Comparison of ENCODE assay signal across 2 cellular contexts in the genomic region with DNA sequence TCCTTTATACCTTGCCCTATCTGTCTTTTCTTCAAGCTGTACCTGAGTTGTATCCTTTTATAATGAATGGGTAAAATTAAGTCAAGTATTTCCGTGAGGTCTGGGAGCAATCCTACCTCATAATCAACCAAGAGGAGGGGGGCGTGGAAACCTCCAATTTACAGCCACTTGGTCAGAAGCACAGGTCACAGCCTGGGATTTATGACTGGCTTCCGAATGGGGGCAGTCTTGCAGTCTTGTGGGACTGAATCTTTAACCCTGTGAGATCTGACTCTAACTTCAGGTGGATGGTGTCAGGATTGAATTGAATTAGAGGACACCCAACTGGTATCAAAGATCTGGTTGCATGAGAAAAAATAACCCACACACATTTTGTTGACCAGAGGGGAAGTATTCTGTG.
TF ChIP-seq lines count a peak whose summit lies in the region.

No MANE protein-coding gene starts in this region.

TF ChIP-seq in HepG2, 621 proteins besides CTCF, POLR2A, EP300 and RAD21:
- no peak for TF ChIP-seq ZNF343 (CRISPR knock-in tag; IDR thresholded peaks at IDR 0.05)
- peak; percentile 53; the same call in 1 of the 2 replicates for TF ChIP-seq ZNF652 (CRISPR knock-in tag; IDR thresholded peaks at IDR 0.05; ENCODE audit: borderline replicate concordance, low read depth)

TF ChIP-seq in H1, 55 proteins besides CTCF, POLR2A, EP300 and RAD21:
- TF ChIP-seq SIN3A (conservative IDR thresholded peaks at IDR 0.05 in 1 of 2, IDR thresholded peaks at IDR 0.05 in 1 of 2; ENCODE audit: low read depth in 1 of 2, low read length in 2 of 2) (no peak), SRF (IDR thresholded peaks at IDR 0.05; ENCODE audit: low read depth, low read length) (no peak), BRCA1 (IDR thresholded peaks at IDR 0.05; ENCODE audit: low read depth, low read length) (no peak), GTF2F1 (IDR thresholded peaks at IDR 0.05; ENCODE audit: borderline replicate concordance, low read depth, low read length) (no peak), EZH2 (IDR thresholded peaks at IDR 0.05; ENCODE audit: low read depth, low read length, severe bottlenecking) (no peak), HDAC2 (IDR thresholded peaks at IDR 0.05; ENCODE audit: borderline replicate concordance in 1 of 2, low read depth in 2 of 2, low read length in 2 of 2) (no peak), CBX5 (IDR thresholded peaks at IDR 0.05; ENCODE audit: low read depth, low read length) (no peak), ASH2L (IDR thresholded peaks at IDR 0.05; ENCODE audit: low read length) (no peak), TAF1 (IDR thresholded peaks at IDR 0.05; ENCODE audit: low read depth, low read length) (no peak), CEBPB (IDR thresholded peaks at IDR 0.05; ENCODE audit: low read depth, low read length) (no peak), CHD2 (IDR thresholded peaks at IDR 0.05; ENCODE audit: low read length) (no peak), KDM5A (IDR thresholded peaks at IDR 0.05; ENCODE audit: low read length) (no peak), SP1 (IDR thresholded peaks at IDR 0.05; ENCODE audit: low read depth, low read length) (no peak), KDM4A (IDR thresholded peaks at IDR 0.05; ENCODE audit: low read depth, low read length, severe bottlenecking) (no peak), GABPA (IDR thresholded peaks at IDR 0.05; ENCODE audit: borderline replicate concordance, insufficient read depth, low read length) (no peak)
- TF ChIP-seq, protein P1, sequence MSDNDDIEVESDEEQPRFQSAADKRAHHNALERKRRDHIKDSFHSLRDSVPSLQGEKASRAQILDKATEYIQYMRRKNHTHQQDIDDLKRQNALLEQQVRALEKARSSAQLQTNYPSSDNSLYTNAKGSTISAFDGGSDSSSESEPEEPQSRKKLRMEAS (IDR thresholded peaks at IDR 0.05), result no peak
- TF ChIP-seq, protein P2, sequence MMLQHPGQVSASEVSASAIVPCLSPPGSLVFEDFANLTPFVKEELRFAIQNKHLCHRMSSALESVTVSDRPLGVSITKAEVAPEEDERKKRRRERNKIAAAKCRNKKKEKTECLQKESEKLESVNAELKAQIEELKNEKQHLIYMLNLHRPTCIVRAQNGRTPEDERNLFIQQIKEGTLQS (IDR thresholded peaks at IDR 0.05; ENCODE audit: insufficient read depth, low read depth, low read length), result no peak
TF ChIP-seq in H1: peak in this region for 0.
